ENCODE assay signal across 8 cellular contexts in the genomic region with DNA sequence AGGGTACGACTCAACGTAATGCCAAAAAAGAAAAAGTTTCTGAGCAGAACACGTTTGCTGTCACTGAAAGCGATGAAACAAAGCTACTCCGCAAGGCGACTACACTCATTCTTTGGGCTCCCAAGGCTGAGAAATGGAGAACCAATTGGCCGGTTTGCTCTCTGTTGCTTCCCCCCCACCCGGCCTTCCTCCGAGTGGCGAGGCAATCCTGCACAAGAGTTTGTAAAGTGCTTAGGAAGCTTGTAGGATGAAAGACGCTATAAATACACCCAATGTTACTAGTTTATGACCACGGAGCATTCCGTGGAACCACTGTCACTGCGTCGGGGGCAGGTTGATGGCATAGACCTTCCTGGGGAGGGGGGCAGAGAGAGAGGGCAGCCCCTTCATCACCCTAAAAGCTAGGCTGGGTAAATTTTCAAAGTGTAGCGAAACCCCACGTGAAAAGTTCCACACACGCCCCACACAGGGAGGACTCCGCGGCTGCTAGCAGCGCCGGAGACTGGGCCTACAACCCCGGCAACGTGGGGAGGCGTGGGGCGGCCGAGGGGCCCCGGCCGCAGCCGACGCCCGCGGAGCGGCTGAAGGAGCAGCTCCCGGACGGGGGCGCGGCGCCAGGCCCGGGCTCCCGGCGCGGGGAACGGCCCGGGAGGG. TPM values are rescaled to one million over a fixed set of nuclear protein-coding genes. Genes with fewer than 3 reads are reported as not detected.
DNase-seq lines count a peak whose midpoint lies in the region; ATAC-seq, FAIRE-seq and TF ChIP-seq lines count a peak whose summit lies in the region.

No MANE protein-coding gene starts in this region.

- H3K4me3 ChIP-seq in A673 (ENCODE audit: low read depth, low read length, poor library complexity, severe bottlenecking) (peak overlapping the region; percentile 90), right lobe of liver (peak overlapping the region; percentile 63 to 77 (median 75))

- peaks cover 21% of the 10 kb centered on the region for H3K36me3 Mint-ChIP-seq in T-helper 2 cell treated with Interferon-gamma antibody and Interleukin-4, amounts not matched to agents 5 μg/mL and 100 μg/mL, for 36 hours (ENCODE audit: low read depth)

- TF ChIP-seq POLR2A in right lobe of liver (IDR thresholded peaks at IDR 0.05): no peak

- H3K9me3 Mint-ChIP-seq in T-helper 2 cell treated with Interferon-gamma antibody and Interleukin-4, amounts not matched to agents 5 μg/mL and 100 μg/mL, for 36 hours: no peaks in the 10 kb centered on the region

- 2% methylated on average over 15 of the region's 45 CpGs for WGBS in right lobe of liver (ENCODE audit: insufficient coverage, low coverage, low lambda C conversion rate, missing lambda C conversion rate)

- no TSS peak for BruUV-seq in A673 (replicated peaks; lab: Mats Ljungman, UMichigan)

- peaks cover 36% of the 10 kb centered on the region for H3K4me1 Mint-ChIP-seq in T-helper 2 cell treated with Interferon-gamma antibody and Interleukin-4, amounts not matched to agents 5 μg/mL and 100 μg/mL, for 36 hours (ENCODE audit: low read depth)

- TF ChIP-seq CTCF in A673 (conservative IDR thresholded peaks at IDR 0.05; ENCODE audit: low read depth, low read length) (no peak), right lobe of liver (IDR thresholded peaks at IDR 0.05) (no peak)

- H3K27me3 ChIP-seq in A673 (replicated peaks; ENCODE audit: insufficient read depth, low read depth, low read length, poor library complexity) (no peaks in the 10 kb centered on the region), right lobe of liver (no peaks in the 10 kb centered on the region)

- peak overlapping the region; percentile 86 for H3K27ac Mint-ChIP-seq in T-helper 2 cell treated with Interferon-gamma antibody and Interleukin-4, amounts not matched to agents 5 μg/mL and 100 μg/mL, for 36 hours

- H3K4me1 ChIP-seq in A673 (ENCODE audit: insufficient read depth, low read length, poor library complexity, severe bottlenecking) (peaks cover 19% of the 10 kb centered on the region), right lobe of liver (peaks cover 0 to 14% (median 6%) of the 10 kb centered on the region in 4 donors)

- DNase-seq in A673 (ENCODE audit: low spot score) (peak; percentile 33), GM18507 (ENCODE audit: extremely low spot score, insufficient read length, low read depth) (no peak), dedifferentiated amniotic fluid mesenchymal stem cell (ENCODE audit: extremely low spot score) (peak; percentile 55), right lobe of liver (peak in 2 of 3 donors; percentile 39 to 54), NCI-H1694 treated with DMSO at 0.1 percent for 48 hours (lab: John Stamatoyannopoulos, UW) (no peak)
- DNase-seq in T-helper 2 cell treated with Interferon-gamma antibody and Interleukin-4, amounts not matched to agents 5 μg/mL and 100 μg/mL, for 36 hours (ENCODE audit: low spot score): no peak
- DNase-seq in stimulated activated naive CD8-positive, alpha-beta T cell treated with anti-CD3 and anti-CD28 coated beads, Interleukin-15, Interleukin-2, amounts not matched to agents 100 U/mL and 50 U/mL, for 24 hours: peak; percentile 38

- H3K9me3 ChIP-seq in A673 (ENCODE audit: low read depth, low read length, poor library complexity, severe bottlenecking) (no peaks in the 10 kb centered on the region), right lobe of liver (no peaks in the 10 kb centered on the region)

- CTCF ChIA-PET in A673 (lab: Charles Lee): no interaction called here

- peak; percentile 1 for ATAC-seq in HG03442 (IDR thresholded peaks at IDR 0.05; ENCODE audit: unreplicated experiment)
- no peak for ATAC-seq in right lobe of liver
- no peak for ATAC-seq in stimulated activated naive CD8-positive, alpha-beta T cell treated with anti-CD3 and anti-CD28 coated beads, Interleukin-15, Interleukin-2, amounts not matched to agents 100 U/mL and 50 U/mL, for 24 hours

- H3K36me3 ChIP-seq in A673 (ENCODE audit: insufficient read depth, low read length, poor library complexity, severe bottlenecking) (no peaks in the 10 kb centered on the region), right lobe of liver (no peaks in the 10 kb centered on the region)

- no peaks in the 10 kb centered on the region for H3K27me3 Mint-ChIP-seq in T-helper 2 cell treated with Interferon-gamma antibody and Interleukin-4, amounts not matched to agents 5 μg/mL and 100 μg/mL, for 36 hours (ENCODE audit: low read depth)

- intact Hi-C loops in A673 (cut with micrococcal nuclease; ENCODE audit: unreplicated experiment): no loop called here
- intact Hi-C loops in right lobe of liver (cut with DNase I): no loop called here

- FAIRE-seq in GM18507 (lab: Jason Lieb, UNC): peak; percentile 44

- POLR2A ChIA-PET in A673 (lab: Charles Lee; ENCODE audit: low non-redundant PET): no interaction called here

- peak overlapping the region; percentile 92 for H3K27ac ChIP-seq in A673 (ENCODE audit: low read depth, low read length, poor library complexity, severe bottlenecking)
- peak overlapping the region; percentile 34 to 87 (median 45) for H3K27ac ChIP-seq in right lobe of liver

- peak overlapping the region; percentile 92 for H3K4me3 Mint-ChIP-seq in T-helper 2 cell treated with Interferon-gamma antibody and Interleukin-4, amounts not matched to agents 5 μg/mL and 100 μg/mL, for 36 hours

RNA-seq across cellular contexts. Expression of a gene that starts 0.9 kb away (rescaled TPM):
- total RNA-seq in A673 (2021) (137 and 140 TPM in 2 replicates), right lobe of liver (10 to 100 TPM; 30.3 to 46.2 (median 40.3) TPM)

Comparison
In these comparisons a context has a peak if more than half of its experiments do, and no peak if none do; other contexts are left out.
1. DNase-seq: peak in A673 (single experiment), dedifferentiated amniotic fluid mesenchymal stem cell (single experiment), right lobe of liver (2 of 3) and stimulated activated naive CD8-positive, alpha-beta T cell treated with anti-CD3 and anti-CD28 coated beads, Interleukin-15, Interleukin-2, amounts not matched to agents 100 U/mL and 50 U/mL, for 24 hours (single experiment); none in GM18507 (single experiment), T-helper 2 cell treated with Interferon-gamma antibody and Interleukin-4, amounts not matched to agents 5 μg/mL and 100 μg/mL, for 36 hours (single experiment) and NCI-H1694 treated with DMSO at 0.1 percent for 48 hours (single experiment).